In genomic region chr3:184756151-184756681, GRCh38 we compare ENCODE assay signal across 13 cellular contexts. TPM values are rescaled to one million over a fixed set of nuclear protein-coding genes. Genes with fewer than 3 reads are reported as not detected.
A peak's percentile ranks its signal among the peaks of the same experiment; 100 is the strongest.
DNase-seq lines count a peak whose midpoint lies in the region; ATAC-seq and TF ChIP-seq lines count a peak whose summit lies in the region.
"Had no signal": no experiment of that assay in that cellular context is flagged by ENCODE, and none has a peak within 500 bp of the region (broad histone marks: within the 10 kb centered on the region; RNA-seq: fewer than 3 reads in every experiment).

No MANE protein-coding gene starts in this region.

- H3K9me3 ChIP-seq in HCT116 (ENCODE audit: control insufficient read depth in 1 of 2, insufficient read depth in 1 of 2, low read depth in 1 of 2, low read length in 2 of 2) (no peaks in the 10 kb centered on the region), OCI-LY3 (ENCODE audit: insufficient read depth, low read length) (no peaks in the 10 kb centered on the region), sigmoid colon (no peaks in the 10 kb centered on the region), upper lobe of right lung (no peaks in the 10 kb centered on the region)

- H3K4me3 ChIP-seq in HCT116 (replicated peaks in 1 of 2; ENCODE audit: low read depth in 1 of 2, low read length in 2 of 2) (no peak overlapping the region), OCI-LY3 (ENCODE audit: low read length) (no peak overlapping the region), sigmoid colon (peak overlapping the region in 1 of 4 donors; percentile 20), lower leg skin (ENCODE audit: low read depth, poor library complexity, severe bottlenecking) (no peak overlapping the region), upper lobe of right lung (no peak overlapping the region)

- H3K27ac ChIP-seq in HCT116 (ENCODE audit: low read depth, low read length), result no peak overlapping the region
- peak overlapping the region; percentile 32; the same call in 1 of the 2 replicates for H3K27ac ChIP-seq in OCI-LY3 (ENCODE audit: low read length)
- peak overlapping the region; percentile 86 for H3K27ac ChIP-seq in foreskin keratinocyte
- H3K27ac ChIP-seq in sigmoid colon, result peak overlapping the region; percentile 43 to 78 (median 74)
- H3K27ac ChIP-seq in upper lobe of right lung, result no peak overlapping the region

- H3K9me2 ChIP-seq in HCT116 (ENCODE audit: insufficient read depth), result no peaks in the 10 kb centered on the region

- CTCF ChIA-PET in HCT116 (lab: Charles Lee), result interaction anchor here (1.7 kb wide), 1 partner anchor 195 kb away, joined by 4 read pairs; the partner anchor contains the start of gene EPHB3

- ATAC-seq in HCT116 (peak; percentile 65), foreskin keratinocyte (no peak), upper lobe of right lung (no peak)

- H2AFZ ChIP-seq in HCT116 (ENCODE audit: low read depth, low read length, poor library complexity, severe bottlenecking) (no peak overlapping the region), OCI-LY3 (ENCODE audit: low read depth, low read length) (no peak overlapping the region)

- H3K79me2 ChIP-seq in HCT116 (ENCODE audit: insufficient read depth, low read length) (no peaks in the 10 kb centered on the region), OCI-LY3 (ENCODE audit: low read length) (no peaks in the 10 kb centered on the region)

- no peak for TF ChIP-seq RAD21 in HCT116 (IDR thresholded peaks at IDR 0.05; ENCODE audit: low read depth)

- TF ChIP-seq POLR2A in HCT116 (IDR thresholded peaks at IDR 0.05; ENCODE audit: borderline replicate concordance, extremely low read depth, insufficient read depth, insufficient read length) (no peak), sigmoid colon (IDR thresholded peaks at IDR 0.05) (no peak), lower leg skin (IDR thresholded peaks at IDR 0.05) (no peak)

- RAD21 ChIA-PET in HCT116 (lab: Charles Lee; ENCODE audit: low non-redundant PET in 1 of 2, low total read pairs in 2 of 2, uncharacterized antibody in 2 of 2, unreplicated experiment in 2 of 2), result no interaction called here

- TF ChIP-seq EP300 in sigmoid colon (IDR thresholded peaks at IDR 0.05), result no peak

- no peak overlapping the region for H3K4me2 ChIP-seq in HCT116 (ENCODE audit: low read length)
- peak overlapping the region; percentile 30 for H3K4me2 ChIP-seq in OCI-LY3 (ENCODE audit: low read length)

- 32 to 41% methylated on average over 6 of the region's 6 CpGs for WGBS in sigmoid colon, 2 donors
- WGBS in lower leg skin, 2 donors, result 24 to 54% methylated on average over 4 to 6 of the region's 6 CpGs

- BruUV-seq in HCT116 (replicated peaks; lab: Mats Ljungman, UMichigan), result no TSS peak

- no peaks in the 10 kb centered on the region for H3K36me3 ChIP-seq in HCT116 (ENCODE audit: control insufficient read depth in 1 of 2, insufficient read depth in 2 of 2, low read length in 2 of 2)
- H3K36me3 ChIP-seq in OCI-LY3 (replicated peaks; ENCODE audit: low read depth, low read length), result no peaks in the 10 kb centered on the region
- H3K36me3 ChIP-seq in sigmoid colon, result no peaks in the 10 kb centered on the region
- no peaks in the 10 kb centered on the region for H3K36me3 ChIP-seq in upper lobe of right lung

- H3K27me3 ChIP-seq in HCT116 (ENCODE audit: insufficient read depth, low read length) (no peaks in the 10 kb centered on the region), OCI-LY3 (ENCODE audit: low read depth, low read length) (no peaks in the 10 kb centered on the region), foreskin keratinocyte (no peaks in the 10 kb centered on the region), sigmoid colon (no peaks in the 10 kb centered on the region), upper lobe of right lung (no peaks in the 10 kb centered on the region)

- H3K9ac ChIP-seq in HCT116 (ENCODE audit: low read length) (no peak overlapping the region), OCI-LY3 (ENCODE audit: low read length) (no peak overlapping the region; the same call in 1 of the 2 replicates)

- POLR2A ChIA-PET in HCT116 (lab: Charles Lee), result no interaction called here

- H4K20me1 ChIP-seq in HCT116 (ENCODE audit: insufficient read depth), result no peaks in the 10 kb centered on the region
- no peaks in the 10 kb centered on the region for H4K20me1 ChIP-seq in OCI-LY3 (ENCODE audit: insufficient read depth, low read length)

- DNase-seq in HCT116 (ENCODE audit: low read depth, low spot score) (no peak), foreskin keratinocyte (no peak), sigmoid colon (no peak), lower leg skin (ENCODE audit: low spot score in 2 of 2) (no peak), upper lobe of right lung (no peak)
- no peak for DNase-seq in effector CD8-positive, alpha-beta T cell (lab: John Stamatoyannopoulos, UW)
- DNase-seq in stimulated activated CD4-positive, alpha-beta T cell treated with anti-CD3 and anti-CD28 coated beads, Interleukin-4, amount 100 ng/mL, for 1 hour, result no peak
- DNase-seq: activated CD4-positive, alpha-beta T cell treated with anti-CD3 and anti-CD28 coated beads for 4 hours; activated naive CD4-positive, alpha-beta T cell treated with anti-CD3 and anti-CD28 coated beads, Interleukin-2, amount 50 U/mL, for 16 hours; Calu3; NCI-H1436 treated with DMSO at 0.1 percent for 48 hours; SIG-M5 had no signal

- intact Hi-C loops in HCT116 (cut with micrococcal nuclease), result no loop called here
- intact Hi-C loops in sigmoid colon (cut with DNase I), result loop anchor here (2.0 to 5.0 kb wide), 2 partner anchors 21 to 44 kb away; partner anchors contain the start of gene MAGEF1
- intact Hi-C loops in lower leg skin (cut with DNase I; ENCODE audit: low total_unique reads), result no loop called here
- intact Hi-C loops in upper lobe of right lung (cut with DNase I), result no loop called here

- H3K4me1 ChIP-seq in HCT116 (ENCODE audit: control insufficient read depth in 1 of 2, insufficient read depth in 2 of 2, low read length in 2 of 2) (no peaks in the 10 kb centered on the region), OCI-LY3 (ENCODE audit: low read length) (peaks cover 23% of the 10 kb centered on the region), foreskin keratinocyte (peaks cover 26% of the 10 kb centered on the region), sigmoid colon (peaks cover 0 to 22% (median 20%) of the 10 kb centered on the region in 4 donors), upper lobe of right lung (no peaks in the 10 kb centered on the region)

- TF ChIP-seq CTCF in HCT116 (IDR thresholded peaks at IDR 0.05 in 2 of 3, conservative IDR thresholded peaks at IDR 0.05 in 1 of 3; ENCODE audit: borderline replicate concordance in 1 of 3, insufficient read depth in 1 of 3, low read depth in 2 of 3, low read length in 2 of 3) (no peak), OCI-LY3 (IDR thresholded peaks at IDR 0.05; ENCODE audit: low read depth, low read length) (no peak), foreskin keratinocyte (conservative IDR thresholded peaks at IDR 0.05) (no peak), sigmoid colon (IDR thresholded peaks at IDR 0.05) (no peak), lower leg skin (IDR thresholded peaks at IDR 0.05) (no peak), upper lobe of right lung (IDR thresholded peaks at IDR 0.05) (no peak)

TF ChIP-seq in HCT116, 20 proteins besides CTCF, POLR2A, EP300 and RAD21:
- TF ChIP-seq SIN3A (IDR thresholded peaks at IDR 0.05; ENCODE audit: low read depth) (no peak), ATF3 (IDR thresholded peaks at IDR 0.05) (no peak)

RNA-seq across cellular contexts. Expression of gene MAGEF1, which starts 44.4 kb away (rescaled TPM):
- total RNA-seq in HCT116 (2021; ENCODE audit: unreplicated experiment) (44.1 TPM), foreskin keratinocyte (18.4 and 19.1 TPM in 2 replicates), sigmoid colon (10 to 100 TPM; 31.0 to 34.1 (median 33.5) TPM), lower leg skin (10 to 100 TPM; 32.5 to 44.3 (median 42.8) TPM), upper lobe of right lung (30.3 TPM)
- 27.4 and 32.4 TPM in 2 replicates for polyA plus RNA-seq in HCT116 (2012)
- polyA plus RNA-seq in foreskin keratinocyte (17.0 and 19.1 TPM in 2 replicates), sigmoid colon (10 to 100 TPM; 29.4 to 43.6 (median 30.6) TPM)

RNA-seq across cellular contexts. Expression of gene VPS8, which starts 55.8 kb away (rescaled TPM):
- total RNA-seq in HCT116 (2021; ENCODE audit: unreplicated experiment) (37.6 TPM), foreskin keratinocyte (21.4 and 22.9 TPM in 2 replicates), sigmoid colon (10 to 100 TPM; 34.6 to 64.5 (median 38.4) TPM), lower leg skin (10 to 100 TPM; 31.4 to 67.7 (median 55.1) TPM), upper lobe of right lung (62.9 TPM)
- polyA plus RNA-seq in HCT116 (2012), result 9.4 and 12.6 TPM in 2 replicates
- polyA plus RNA-seq in foreskin keratinocyte (6.4 and 6.8 TPM in 2 replicates), sigmoid colon (10 to 100 TPM; 12.0 to 20.4 (median 15.1) TPM)

Comparison
In these comparisons a context has a peak if more than half of its experiments do, and no peak if none do; other contexts are left out.
1. H3K27ac ChIP-seq: peak in OCI-LY3 (single experiment), foreskin keratinocyte (single experiment) and sigmoid colon (4 of 4); none in HCT116 (single experiment) and upper lobe of right lung (single experiment).